In the genomic region with DNA sequence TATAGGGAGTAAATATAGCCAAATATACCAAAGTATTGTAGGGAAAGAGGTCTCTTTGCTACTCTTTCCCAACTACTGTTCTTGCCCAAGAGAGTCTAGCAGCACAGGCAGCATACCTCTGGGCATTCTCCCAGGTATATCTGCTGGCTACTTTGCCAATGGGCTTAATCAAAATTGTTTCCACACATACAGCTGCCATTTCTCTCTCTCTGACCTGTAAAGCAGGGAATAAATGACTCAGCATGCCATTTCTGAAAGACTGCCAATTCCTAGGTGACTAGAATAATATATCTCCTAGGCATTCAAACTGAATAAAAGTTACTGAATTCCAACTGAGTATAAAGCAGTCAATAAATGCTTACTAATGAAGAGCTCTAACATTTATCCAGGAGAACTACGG, we compare ENCODE assay signal across 10 cellular contexts. TPM values are rescaled to one million over a fixed set of nuclear protein-coding genes. Genes with fewer than 3 reads are reported as not detected.
DNase-seq lines count a peak whose midpoint lies in the region; ATAC-seq and TF ChIP-seq lines count a peak whose summit lies in the region.
"Had no signal": no experiment of that assay in that cellular context is flagged by ENCODE, and none has a peak within 500 bp of the region (broad histone marks: within the 10 kb centered on the region; RNA-seq: fewer than 3 reads in every experiment).

No MANE protein-coding gene starts in this region.

- no peak for TF ChIP-seq POLR2A in right lobe of liver (IDR thresholded peaks at IDR 0.05)

- no peaks in the 10 kb centered on the region for H3K27me3 Mint-ChIP-seq in T-cell
- no peaks in the 10 kb centered on the region for H3K27me3 Mint-ChIP-seq in activated CD4-positive, alpha-beta T cell treated with anti-CD3 and anti-CD28 coated beads, Interleukin-2, amount 10 ng/mL, durations not matched to agents 24 days and 14 days

- dilution Hi-C loops in mammary epithelial cell (cut with HindIII; ENCODE audit: low sequenced_read_pairs), result no loop called here

- no peak overlapping the region for H3K4me2 ChIP-seq in mammary epithelial cell (ENCODE audit: insufficient read depth, low read depth, low read length)

- H3K79me2 ChIP-seq in mammary epithelial cell (ENCODE audit: insufficient read depth, low read length), result peaks cover 3% of the 10 kb centered on the region

- H3K27ac Mint-ChIP-seq in T-cell, result no peak overlapping the region
- H3K27ac Mint-ChIP-seq in activated CD4-positive, alpha-beta T cell treated with anti-CD3 and anti-CD28 coated beads, Interleukin-2, amount 10 ng/mL, durations not matched to agents 24 days and 14 days, result no peak overlapping the region

- POLR2A ChIA-PET in T-cell (lab: Charles Lee), result interaction anchor here in 1 of 2 donors (0.6 kb wide), 1 partner anchor 157 kb away, joined by 3 read pairs; no protein-coding TSS in a partner anchor

- H3K27me3 ChIP-seq in MG63, result no peaks in the 10 kb centered on the region
- no peaks in the 10 kb centered on the region for H3K27me3 ChIP-seq in mammary epithelial cell (ENCODE audit: insufficient read depth, low read length)
- no peaks in the 10 kb centered on the region for H3K27me3 ChIP-seq in right lobe of liver
- H3K27me3 ChIP-seq in BE2C, result no peaks in the 10 kb centered on the region
- H3K27me3 ChIP-seq: suprapubic skin had no signal

- H3K4me3 Mint-ChIP-seq in T-cell, result no peak overlapping the region
- no peak overlapping the region for H3K4me3 Mint-ChIP-seq in activated CD4-positive, alpha-beta T cell treated with anti-CD3 and anti-CD28 coated beads, Interleukin-2, amount 10 ng/mL, durations not matched to agents 24 days and 14 days

- H3K9me3 ChIP-seq in MG63, result no peaks in the 10 kb centered on the region
- no peaks in the 10 kb centered on the region for H3K9me3 ChIP-seq in mammary epithelial cell (replicated peaks; ENCODE audit: insufficient read depth, low read length)
- H3K9me3 ChIP-seq in right lobe of liver, result no peaks in the 10 kb centered on the region
- no peaks in the 10 kb centered on the region for H3K9me3 ChIP-seq in BE2C
- H3K9me3 ChIP-seq: suprapubic skin had no signal

- peaks cover 21% of the 10 kb centered on the region for H3K36me3 Mint-ChIP-seq in T-cell
- H3K36me3 Mint-ChIP-seq in activated CD4-positive, alpha-beta T cell treated with anti-CD3 and anti-CD28 coated beads, Interleukin-2, amount 10 ng/mL, durations not matched to agents 24 days and 14 days (ENCODE audit: low read depth), result peaks cover 34% of the 10 kb centered on the region

- H3K9me3 Mint-ChIP-seq in T-cell, result no peaks in the 10 kb centered on the region
- H3K9me3 Mint-ChIP-seq in activated CD4-positive, alpha-beta T cell treated with anti-CD3 and anti-CD28 coated beads, Interleukin-2, amount 10 ng/mL, durations not matched to agents 24 days and 14 days, result no peaks in the 10 kb centered on the region

- CTCF ChIA-PET in mammary epithelial cell (lab: Charles Lee; ENCODE audit: low non-redundant PET) (interaction anchor here (0.6 to 0.7 kb wide), 2 partner anchors 10 to 29 kb away, joined by 3 to 4 read pairs; no protein-coding TSS in a partner anchor), T-cell (lab: Charles Lee) (no interaction called here)

- ATAC-seq in right lobe of liver (peak; percentile 94 to 98 (median 96)), GM19351 (IDR thresholded peaks at IDR 0.05; ENCODE audit: unreplicated experiment) (no peak), T-cell (replicated peaks in 1 of 4) (no peak)

- H3K4me1 ChIP-seq in mammary epithelial cell (ENCODE audit: insufficient read depth, low read length), result peaks cover 6% of the 10 kb centered on the region
- peaks cover 0 to 9% (median 0%) of the 10 kb centered on the region in 4 donors for H3K4me1 ChIP-seq in right lobe of liver
- H3K4me1 ChIP-seq in BE2C, result no peaks in the 10 kb centered on the region

- no peak overlapping the region for H2AFZ ChIP-seq in mammary epithelial cell (ENCODE audit: low read depth, low read length)

- in situ Hi-C loops in mammary epithelial cell (cut with MboI; ENCODE audit: low sequenced_read_pairs in 2 of 2), result no loop called here

- TF ChIP-seq CTCF in mammary epithelial cell (conservative IDR thresholded peaks at IDR 0.05 in 1 of 2, IDR thresholded peaks at IDR 0.05 in 1 of 2; ENCODE audit: extremely low read depth in 1 of 2, insufficient read depth in 1 of 2, low read depth in 1 of 2, low read length in 2 of 2), result no peak
- TF ChIP-seq CTCF in right lobe of liver (IDR thresholded peaks at IDR 0.05), result no peak
- no peak for TF ChIP-seq CTCF in BE2C (IDR thresholded peaks at IDR 0.05; ENCODE audit: low read depth, low read length)

- no peaks in the 10 kb centered on the region for H4K20me1 ChIP-seq in mammary epithelial cell (ENCODE audit: insufficient read depth, low read length)

- no peak overlapping the region for H3K4me3 ChIP-seq in MG63
- H3K4me3 ChIP-seq in mammary epithelial cell (replicated peaks in 1 of 3; ENCODE audit: insufficient read depth in 1 of 3, low read depth in 2 of 3, low read length in 3 of 3), result no peak overlapping the region
- no peak overlapping the region for H3K4me3 ChIP-seq in right lobe of liver
- H3K4me3 ChIP-seq in BE2C (ENCODE audit: low read depth, low read length), result no peak overlapping the region
- H3K4me3 ChIP-seq: suprapubic skin had no signal

- 0% methylated on average over 1 of the region's 1 CpG for WGBS in mammary epithelial cell (ENCODE audit: low coverage, missing lambda C conversion rate)
- 24% methylated on average over 1 of the region's 1 CpG for WGBS in right lobe of liver (ENCODE audit: insufficient coverage, low coverage, low lambda C conversion rate, missing lambda C conversion rate)

- H3K4me1 Mint-ChIP-seq in T-cell, result no peaks in the 10 kb centered on the region
- peaks cover 2% of the 10 kb centered on the region for H3K4me1 Mint-ChIP-seq in activated CD4-positive, alpha-beta T cell treated with anti-CD3 and anti-CD28 coated beads, Interleukin-2, amount 10 ng/mL, durations not matched to agents 24 days and 14 days

- intact Hi-C loops in mammary epithelial cell (cut with micrococcal nuclease), result loop anchor here (5.0 kb wide), 1 partner anchor 45 kb away; a partner anchor contains a TSS
- intact Hi-C loops in right lobe of liver (cut with DNase I), result no loop called here
- intact Hi-C loops in activated CD4-positive, alpha-beta T cell treated with anti-CD3 and anti-CD28 coated beads, Interleukin-2, amount 10 ng/mL, durations not matched to agents 24 days and 14 days (cut with micrococcal nuclease), result no loop called here

- peak overlapping the region; percentile 10 for H3K27ac ChIP-seq in mammary epithelial cell (ENCODE audit: insufficient read depth, low read depth, low read length)
- H3K27ac ChIP-seq in right lobe of liver, result peak overlapping the region in 1 of 3 donors; percentile 46
- H3K27ac ChIP-seq: suprapubic skin had no signal

- H3K36me3 ChIP-seq in MG63 (peaks cover 64% of the 10 kb centered on the region), mammary epithelial cell (ENCODE audit: insufficient read depth, low read length) (peaks cover 29% of the 10 kb centered on the region), right lobe of liver (peaks cover 0 to 34% (median 3%) of the 10 kb centered on the region in 4 donors), BE2C (peaks cover 11% of the 10 kb centered on the region)

- H3K9ac ChIP-seq in mammary epithelial cell (ENCODE audit: insufficient read depth, low read length), result no peak overlapping the region

- DNase-seq in COR-L47 (lab: John Stamatoyannopoulos, UW) (peak; percentile 63), MG63 (peak; percentile 11), mammary epithelial cell (peak; percentile 87), right lobe of liver (peak in 1 of 3 donors; percentile 73), BE2C (no peak), T-cell (no peak)
- DNase-seq in activated CD4-positive, alpha-beta T cell treated with anti-CD3 and anti-CD28 coated beads, Interleukin-2, amount 10 ng/mL, durations not matched to agents 24 days and 14 days, result no peak
- DNase-seq: activated gamma-delta T cell had no signal

- BruUV-seq in mammary epithelial cell (replicated peaks; lab: Mats Ljungman, UMichigan), result no TSS peak

RNA-seq across cellular contexts. Expression of a gene that starts 44.6 kb away (rescaled TPM):
- total RNA-seq in MG63 (2014; rRNA removed; shearing (Covaris generic); ENCODE audit: low replicate concordance), result 69.5 and 161 TPM in 2 replicates
- total RNA-seq in mammary epithelial cell, result 100 to 1,000 TPM in 1 of 2 donors, 10 to 100 TPM in 1; 64.8 to 116 TPM
- polyA plus RNA-seq in mammary epithelial cell, result 62.9 TPM
- polyA minus RNA-seq in mammary epithelial cell, result 111 TPM
- 10 to 100 TPM; 47.1 to 87.8 (median 81.8) TPM for total RNA-seq in right lobe of liver
- polyA plus RNA-seq in BE2C (2012; ENCODE audit: insufficient read depth, insufficient read length, low read depth), result 45.8 TPM
- 10 to 100 TPM; 14.7 to 22.0 (median 17.7) TPM for total RNA-seq in T-cell
- total RNA-seq in activated CD4-positive, alpha-beta T cell treated with anti-CD3 and anti-CD28 coated beads, Interleukin-2, amount 10 ng/mL, durations not matched to agents 24 days and 14 days, result 87.6 and 88.4 TPM in 2 replicates

Comparison
In these comparisons a context has a peak if more than half of its experiments do, and no peak if none do; other contexts are left out.
1. DNase-seq: peak in COR-L47 (single experiment), MG63 (single experiment) and mammary epithelial cell (single experiment); none in BE2C (single experiment), T-cell (0 of 34) and activated CD4-positive, alpha-beta T cell treated with anti-CD3 and anti-CD28 coated beads, Interleukin-2, amount 10 ng/mL, durations not matched to agents 24 days and 14 days (single experiment).
2. ATAC-seq: peak in right lobe of liver (4 of 4); none in GM19351 (single experiment) and T-cell (0 of 4).